14 cellular contexts compared by ENCODE assay signal in the genomic region with DNA sequence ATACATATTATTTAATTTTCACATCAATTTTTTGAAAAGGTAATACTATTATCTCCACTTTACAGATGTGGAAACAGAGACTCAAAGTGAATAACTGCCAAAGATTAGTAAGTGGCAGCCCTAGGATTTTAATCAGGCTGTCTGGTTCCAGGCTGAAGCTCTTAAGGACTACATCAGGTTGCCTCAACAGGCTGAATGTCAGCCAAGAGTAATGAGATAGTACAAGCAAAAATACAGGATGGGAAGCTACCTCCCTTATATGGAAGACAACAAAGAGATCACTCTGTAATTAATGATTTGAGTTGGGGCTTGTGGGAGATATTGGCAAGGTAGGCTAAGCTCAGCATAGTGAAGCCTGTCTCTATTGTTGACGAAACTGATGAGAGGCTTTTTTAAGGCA.
"Had no signal": no experiment of that assay in that cellular context is flagged by ENCODE, and none has a peak within 500 bp of the region (broad histone marks: within the 10 kb centered on the region; RNA-seq: fewer than 3 reads in every experiment).

No MANE protein-coding gene starts in this region.

- H3K9me3 ChIP-seq: ascending aorta, heart left ventricle, mucosa of descending colon, upper lobe of left lung had no signal

- H3K27ac ChIP-seq: ascending aorta, heart left ventricle, upper lobe of left lung had no signal

- H3K4me3 Mint-ChIP-seq: activated B cell treated with CpG ODN at 0.5 μM for 24 hours; activated CD4-positive, alpha-beta T cell treated with anti-CD3 and anti-CD28 coated beads, Interleukin-2, amount 10 ng/mL, durations not matched to agents 24 days and 14 days; activated naive CD8-positive, alpha-beta T cell treated with anti-CD3 and anti-CD28 coated beads, Interleukin-2, amount 50 U/mL, for 24 hours; activated T-helper 1 cell treated with anti-CD3 and anti-CD28 coated beads, Interleukin-12 subunit alpha, Interleukin-12 subunit beta, Interleukin-2, Interleukin-4 antibody, amounts not matched to agents 30 ng/mL and 10 ng/mL and 1 ng/mL, durations not matched to agents 14 hours and 24 hours and 36 hours; nephron had no signal

- H3K36me3 ChIP-seq: ascending aorta, heart left ventricle, upper lobe of left lung had no signal

- ATAC-seq: activated naive CD8-positive, alpha-beta T cell treated with anti-CD3 and anti-CD28 coated beads, Interleukin-2, amount 50 U/mL, for 24 hours; heart left ventricle; mucosa of descending colon; stimulated activated naive CD8-positive, alpha-beta T cell treated with anti-CD3 and anti-CD28 coated beads, Interleukin-15, Interleukin-2, amounts not matched to agents 100 U/mL and 50 U/mL, for 24 hours had no signal

- H3K4me1 Mint-ChIP-seq: activated B cell treated with CpG ODN at 0.5 μM for 24 hours; activated CD4-positive, alpha-beta T cell treated with anti-CD3 and anti-CD28 coated beads, Interleukin-2, amount 10 ng/mL, durations not matched to agents 24 days and 14 days; activated naive CD8-positive, alpha-beta T cell treated with anti-CD3 and anti-CD28 coated beads, Interleukin-2, amount 50 U/mL, for 24 hours; nephron had no signal

- H3K27ac Mint-ChIP-seq: activated B cell treated with CpG ODN at 0.5 μM for 24 hours; activated CD4-positive, alpha-beta T cell treated with anti-CD3 and anti-CD28 coated beads, Interleukin-2, amount 10 ng/mL, durations not matched to agents 24 days and 14 days; activated naive CD8-positive, alpha-beta T cell treated with anti-CD3 and anti-CD28 coated beads, Interleukin-2, amount 50 U/mL, for 24 hours; activated T-helper 1 cell treated with anti-CD3 and anti-CD28 coated beads, Interleukin-12 subunit alpha, Interleukin-12 subunit beta, Interleukin-2, Interleukin-4 antibody, amounts not matched to agents 30 ng/mL and 10 ng/mL and 1 ng/mL, durations not matched to agents 14 hours and 24 hours and 36 hours; nephron had no signal

- H3K27me3 Mint-ChIP-seq: activated B cell treated with CpG ODN at 0.5 μM for 24 hours; activated CD4-positive, alpha-beta T cell treated with anti-CD3 and anti-CD28 coated beads, Interleukin-2, amount 10 ng/mL, durations not matched to agents 24 days and 14 days; activated naive CD8-positive, alpha-beta T cell treated with anti-CD3 and anti-CD28 coated beads, Interleukin-2, amount 50 U/mL, for 24 hours had no signal

- DNase-seq: activated B cell treated with CpG ODN at 0.5 μM for 24 hours; activated CD4-positive, alpha-beta T cell treated with anti-CD3 and anti-CD28 coated beads, Interleukin-2, amount 10 ng/mL, durations not matched to agents 24 days and 14 days; activated naive CD4-positive, alpha-beta T cell treated with Interleukin-2 at 50 U/mL for 16 hours; activated naive CD8-positive, alpha-beta T cell treated with anti-CD3 and anti-CD28 coated beads, Interleukin-2, amount 50 U/mL, for 24 hours; foreskin melanocyte; heart left ventricle; mucosa of descending colon; stimulated activated CD4-positive, alpha-beta T cell treated with anti-CD3 and anti-CD28 coated beads, Interleukin-4, amount 100 ng/mL, for 1 hour; stimulated activated CD8-positive, alpha-beta memory T cell treated with anti-CD3 and anti-CD28 coated beads, Interleukin-4, amount 100 ng/mL, for 48 hours; stimulated activated naive CD8-positive, alpha-beta T cell treated with anti-CD3 and anti-CD28 coated beads, Interleukin-15, Interleukin-2, amounts not matched to agents 100 U/mL and 50 U/mL, for 24 hours; upper lobe of left lung had no signal

- H3K4me3 ChIP-seq: ascending aorta, heart left ventricle, mucosa of descending colon, upper lobe of left lung had no signal

- H3K9me3 Mint-ChIP-seq: activated CD4-positive, alpha-beta T cell treated with anti-CD3 and anti-CD28 coated beads, Interleukin-2, amount 10 ng/mL, durations not matched to agents 24 days and 14 days; activated T-helper 1 cell treated with anti-CD3 and anti-CD28 coated beads, Interleukin-12 subunit alpha, Interleukin-12 subunit beta, Interleukin-2, Interleukin-4 antibody, amounts not matched to agents 30 ng/mL and 10 ng/mL and 1 ng/mL, durations not matched to agents 14 hours and 24 hours and 36 hours; nephron had no signal

- H3K27me3 ChIP-seq: ascending aorta, heart left ventricle, upper lobe of left lung had no signal

- H3K4me1 ChIP-seq: ascending aorta, heart left ventricle, upper lobe of left lung had no signal
